ENCODE assay signal across 21 cellular contexts in genomic region chr18:40875101-40875500, GRCh38.
"Had no signal": no experiment of that assay in that cellular context is flagged by ENCODE, and none has a peak within 500 bp of the region (broad histone marks: within the 10 kb centered on the region; RNA-seq: fewer than 3 reads in every experiment).

No MANE protein-coding gene starts in this region.

- DNase-seq: activated CD4-positive, alpha-beta T cell treated with anti-CD3 and anti-CD28 coated beads for 4 hours; activated CD8-positive, alpha-beta T cell treated with anti-CD3 and anti-CD28 coated beads for 36 hours; activated naive CD4-positive, alpha-beta T cell treated with Interleukin-2 at 50 U/mL for 16 hours; activated naive CD8-positive, alpha-beta T cell treated with anti-CD3 and anti-CD28 coated beads, Interleukin-2, amount 10 ng/mL, durations not matched to agents 7 days and 5 days; activated T-cell treated with anti-CD3 and anti-CD28 coated beads, Interleukin-2, amount 50 U/mL, for 1 hour; amygdala; central memory CD4-positive, alpha-beta T cell; dorsolateral prefrontal cortex; erythroblast; hypothalamus; islet precursor cell; left lung; occipital lobe; stimulated activated CD4-positive, alpha-beta T cell treated with anti-CD3 and anti-CD28 coated beads, Interleukin-2, amount 100 ng/mL, for 24 hours; stimulated activated naive CD8-positive, alpha-beta T cell treated with anti-CD3 and anti-CD28 coated beads, Interleukin-15, Interleukin-2, amounts not matched to agents 100 U/mL and 50 U/mL, for 24 hours; substantia nigra; tibial artery had no signal

- H3K36me3 ChIP-seq: left lung, tibial artery had no signal

- ATAC-seq: activated CD8-positive, alpha-beta T cell treated with anti-CD3 and anti-CD28 coated beads for 36 hours; stimulated activated naive CD8-positive, alpha-beta T cell treated with anti-CD3 and anti-CD28 coated beads, Interleukin-15, Interleukin-2, amounts not matched to agents 100 U/mL and 50 U/mL, for 24 hours had no signal

- H3K4me3 ChIP-seq: dorsolateral prefrontal cortex, left lung, tibial artery had no signal

- H3K27me3 ChIP-seq: dorsolateral prefrontal cortex, left lung, tibial artery had no signal

- FAIRE-seq: colon, frontal cortex, TTC549, urothelium cell line had no signal
